Comparison of ENCODE assay signal across 27 cellular contexts in the genomic region with DNA sequence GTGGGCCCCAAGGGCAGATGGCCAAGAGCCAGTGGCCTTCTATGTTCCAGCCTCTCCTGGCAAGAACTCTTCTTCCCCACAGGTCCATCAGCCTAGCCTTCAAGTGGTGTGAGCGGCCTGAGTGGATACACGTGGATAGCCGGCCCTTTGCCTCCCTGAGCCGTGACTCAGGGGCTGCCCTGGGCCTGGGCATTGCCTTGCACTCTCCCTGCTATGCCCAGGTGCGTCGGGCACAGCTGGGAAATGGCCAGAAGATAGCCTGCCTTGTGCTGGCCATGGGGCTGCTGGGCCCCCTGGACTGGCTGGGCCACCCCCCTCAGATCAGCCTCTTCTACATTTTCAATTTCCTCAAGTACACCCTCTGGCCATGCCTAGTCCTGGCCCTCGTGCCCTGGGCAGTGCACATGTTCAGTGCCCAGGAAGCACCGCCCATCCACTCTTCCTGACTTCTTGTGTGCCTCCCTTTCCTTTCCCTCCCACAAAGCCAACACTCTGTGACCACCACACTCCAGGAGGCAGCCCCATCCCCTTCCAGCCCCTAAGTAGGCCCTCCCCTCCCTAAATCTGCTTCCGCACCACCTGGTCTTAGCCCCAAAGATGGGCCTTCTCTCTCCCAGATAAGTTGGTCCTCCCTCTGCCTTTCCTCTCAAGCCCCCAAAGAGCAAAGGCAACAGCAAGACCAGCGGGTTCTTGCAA. TPM values are rescaled to one million over a fixed set of nuclear protein-coding genes. Genes with fewer than 3 reads are reported as not detected.
DNase-seq lines count a peak whose midpoint lies in the region; ATAC-seq and TF ChIP-seq lines count a peak whose summit lies in the region.
"Had no signal": no experiment of that assay in that cellular context is flagged by ENCODE, and none has a peak within 500 bp of the region (broad histone marks: within the 10 kb centered on the region; RNA-seq: fewer than 3 reads in every experiment).

No MANE protein-coding gene starts in this region.

- no peak overlapping the region for H3K4me3 Mint-ChIP-seq in activated naive CD8-positive, alpha-beta T cell
- no peak overlapping the region for H3K4me3 Mint-ChIP-seq in activated naive CD8-positive, alpha-beta T cell treated with anti-CD3 and anti-CD28 coated beads, Interleukin-2, amount 50 U/mL, for 24 hours
- H3K4me3 Mint-ChIP-seq in WTC11, result no peak overlapping the region
- H3K4me3 Mint-ChIP-seq: stimulated activated naive CD8-positive, alpha-beta T cell treated with anti-CD3 and anti-CD28 coated beads, Interleukin-15, Interleukin-2, amounts not matched to agents 100 ng/mL and 50 ng/mL, for 24 hours; T-cell had no signal

- ATAC-seq in activated naive CD8-positive, alpha-beta T cell treated with anti-CD3 and anti-CD28 coated beads, Interleukin-2, amount 50 U/mL, for 24 hours, result no peak
- ATAC-seq in WTC11 (no peak), right lobe of liver (no peak)
- ATAC-seq: left cardiac atrium, T-cell had no signal

- peak overlapping the region; percentile 28 for H3K27ac Mint-ChIP-seq in activated naive CD8-positive, alpha-beta T cell
- no peak overlapping the region for H3K27ac Mint-ChIP-seq in activated naive CD8-positive, alpha-beta T cell treated with anti-CD3 and anti-CD28 coated beads, Interleukin-2, amount 50 U/mL, for 24 hours
- peak overlapping the region; percentile 82 for H3K27ac Mint-ChIP-seq in WTC11
- H3K27ac Mint-ChIP-seq: stimulated activated naive CD8-positive, alpha-beta T cell treated with anti-CD3 and anti-CD28 coated beads, Interleukin-15, Interleukin-2, amounts not matched to agents 100 ng/mL and 50 ng/mL, for 24 hours; T-cell had no signal

- H3K4me1 Mint-ChIP-seq in activated naive CD8-positive, alpha-beta T cell (ENCODE audit: low read depth), result peaks cover 17% of the 10 kb centered on the region
- H3K4me1 Mint-ChIP-seq in activated naive CD8-positive, alpha-beta T cell treated with anti-CD3 and anti-CD28 coated beads, Interleukin-2, amount 50 U/mL, for 24 hours, result peaks cover 18% of the 10 kb centered on the region
- peaks cover 16% of the 10 kb centered on the region for H3K4me1 Mint-ChIP-seq in WTC11

- no peak overlapping the region for H3K4me3 ChIP-seq in right lobe of liver
- H3K4me3 ChIP-seq in thyroid gland (replicated peaks in 1 of 3), result no peak overlapping the region
- H3K4me3 ChIP-seq in lower leg skin (ENCODE audit: low read depth, poor library complexity, severe bottlenecking), result no peak overlapping the region
- H3K4me3 ChIP-seq: GM23248, Peyer's patch, SJCRH30, tibial artery had no signal

- DNase-seq in activated naive CD8-positive, alpha-beta T cell treated with anti-CD3 and anti-CD28 coated beads, Interleukin-2, amount 50 U/mL, for 24 hours, result no peak
- DNase-seq in WTC11 (ENCODE audit: low spot score) (no peak), right lobe of liver (no peak), thyroid gland (peak; percentile 58 to 59), NCI-H748 (lab: John Stamatoyannopoulos, UW; ENCODE audit: unreplicated experiment) (no peak), lower leg skin (ENCODE audit: low spot score in 2 of 2) (no peak), T-helper 2 cell (no peak)
- DNase-seq: activated CD4-positive, alpha-beta T cell treated with anti-CD3 and anti-CD28 coated beads, Interleukin-2, amount 50 U/mL, for 1 hour; activated CD8-positive, alpha-beta memory T cell treated with anti-CD3 and anti-CD28 coated beads, Interleukin-2, amount 50 U/mL, for 48 hours; activated effector memory CD4-positive, alpha-beta T cell treated with Interleukin-2 at 50 U/mL for 16 hours; amniotic stem cell; BE2C; glutamatergic neuron; GM23248; KBM-7; left cardiac atrium; NCI-H1436 treated with DMSO at 0.1 percent for 48 hours; NCI-H510A treated with DMSO at 0.1 percent for 48 hours; NK-92 treated with Interleukin-12 subunit alpha and Interleukin-12 subunit beta, amount 100 ng/mL, for 24 hours; Peyer's patch; SJCRH30; stimulated activated CD4-positive, alpha-beta T cell treated with anti-CD3 and anti-CD28 coated beads, Interleukin-4, amount 100 ng/mL, for 1 hour; T-cell; tibial artery had no signal

- H3K36me3 ChIP-seq in right lobe of liver, result peaks cover 0 to 13% (median 7%) of the 10 kb centered on the region in 4 donors
- H3K36me3 ChIP-seq in thyroid gland, result peaks cover 36 to 47% of the 10 kb centered on the region in 2 donors

- no peaks in the 10 kb centered on the region for H3K9me3 Mint-ChIP-seq in activated naive CD8-positive, alpha-beta T cell (ENCODE audit: low read depth)
- H3K9me3 Mint-ChIP-seq in activated naive CD8-positive, alpha-beta T cell treated with anti-CD3 and anti-CD28 coated beads, Interleukin-2, amount 50 U/mL, for 24 hours, result no peaks in the 10 kb centered on the region
- H3K9me3 Mint-ChIP-seq in WTC11, result no peaks in the 10 kb centered on the region
- H3K9me3 Mint-ChIP-seq: stimulated activated naive CD8-positive, alpha-beta T cell treated with anti-CD3 and anti-CD28 coated beads, Interleukin-15, Interleukin-2, amounts not matched to agents 100 ng/mL and 50 ng/mL, for 24 hours; T-cell had no signal

- no peaks in the 10 kb centered on the region for H3K36me3 Mint-ChIP-seq in activated naive CD8-positive, alpha-beta T cell
- H3K36me3 Mint-ChIP-seq in activated naive CD8-positive, alpha-beta T cell treated with anti-CD3 and anti-CD28 coated beads, Interleukin-2, amount 50 U/mL, for 24 hours (ENCODE audit: low read depth), result peaks cover 2% of the 10 kb centered on the region
- H3K36me3 Mint-ChIP-seq in WTC11, result peaks cover 32% of the 10 kb centered on the region

- H3K27ac ChIP-seq in right lobe of liver, result peak overlapping the region in 2 of 3 donors; percentile 14 to 54
- H3K27ac ChIP-seq in thyroid gland, result no peak overlapping the region
- H3K27ac ChIP-seq: GM23248, Peyer's patch, SJCRH30 had no signal

- no peak for TF ChIP-seq POLR2A in right lobe of liver (IDR thresholded peaks at IDR 0.05)
- TF ChIP-seq POLR2A in thyroid gland (IDR thresholded peaks at IDR 0.05), result no peak
- no peak for TF ChIP-seq POLR2A in lower leg skin (IDR thresholded peaks at IDR 0.05)

- H3K9me3 ChIP-seq in right lobe of liver (no peaks in the 10 kb centered on the region), thyroid gland (no peaks in the 10 kb centered on the region)
- H3K9me3 ChIP-seq: BE2C, neutrophil, Peyer's patch, SJCRH30, tibial artery had no signal

- 76% methylated on average over 3 of the region's 10 CpGs for WGBS in right lobe of liver (ENCODE audit: insufficient coverage, low coverage, low lambda C conversion rate, missing lambda C conversion rate)
- WGBS in thyroid gland, 2 donors, result 67 to 75% methylated on average over 10 of the region's 10 CpGs
- 74 to 76% methylated on average over 9 to 10 of the region's 10 CpGs for WGBS in lower leg skin, 2 donors

- intact Hi-C loops in right lobe of liver (cut with DNase I) (no loop called here), thyroid gland (cut with DNase I) (loop anchor here (10.0 kb wide), 1 partner anchor 49 kb away; a partner anchor contains a TSS), lower leg skin (cut with DNase I; ENCODE audit: low total_unique reads) (no loop called here)

- POLR2A ChIA-PET in WTC11 (lab: Charles Lee), result no interaction called here

- H3K27me3 ChIP-seq in right lobe of liver, result no peaks in the 10 kb centered on the region
- H3K27me3 ChIP-seq in thyroid gland, result no peaks in the 10 kb centered on the region
- H3K27me3 ChIP-seq: BE2C, neutrophil, Peyer's patch, SJCRH30, tibial artery had no signal

- H3K27me3 Mint-ChIP-seq in activated naive CD8-positive, alpha-beta T cell, result no peaks in the 10 kb centered on the region
- no peaks in the 10 kb centered on the region for H3K27me3 Mint-ChIP-seq in activated naive CD8-positive, alpha-beta T cell treated with anti-CD3 and anti-CD28 coated beads, Interleukin-2, amount 50 U/mL, for 24 hours
- no peaks in the 10 kb centered on the region for H3K27me3 Mint-ChIP-seq in WTC11 (ENCODE audit: low read depth)
- H3K27me3 Mint-ChIP-seq: stimulated activated naive CD8-positive, alpha-beta T cell treated with anti-CD3 and anti-CD28 coated beads, Interleukin-15, Interleukin-2, amounts not matched to agents 100 ng/mL and 50 ng/mL, for 24 hours; T-cell had no signal

- CTCF ChIA-PET in WTC11 (lab: Charles Lee), result interaction anchor here (2.1 kb wide), 1 partner anchor 40 kb away, joined by 6 read pairs; no protein-coding TSS in a partner anchor

- TF ChIP-seq CTCF in WTC11 (IDR thresholded peaks at IDR 0.05) (no peak), right lobe of liver (IDR thresholded peaks at IDR 0.05) (no peak), thyroid gland (IDR thresholded peaks at IDR 0.05) (no peak), lower leg skin (IDR thresholded peaks at IDR 0.05) (no peak)

- H3K4me1 ChIP-seq in right lobe of liver, result peaks cover 0 to 25% (median 12%) of the 10 kb centered on the region in 4 donors
- peaks cover 10 to 11% of the 10 kb centered on the region in 2 donors for H3K4me1 ChIP-seq in thyroid gland
- H3K4me1 ChIP-seq: BE2C had no signal

RNA-seq across cellular contexts. Expression of a gene that starts 5.2 kb away (rescaled TPM):
- 121 to 122 TPM (median 121 TPM) in 3 replicates for total RNA-seq in WTC11 (2021)
- total RNA-seq in right lobe of liver, result 10 to 100 TPM in 2 of 6 experiments, 1 to 10 TPM in 4; 5.9 to 24.2 (median 9.9) TPM
- total RNA-seq in thyroid gland, result 100 to 1,000 TPM in 2 of 4 donors, 10 to 100 TPM in 2; 41.4 to 104 (median 80.8) TPM
- total RNA-seq in lower leg skin, result 10 to 100 TPM; 10.9 to 14.8 (median 12.1) TPM

RNA-seq across cellular contexts. Expression of a gene that starts 9.3 kb away (rescaled TPM):
- total RNA-seq in WTC11 (2021), result 96.8 to 102 TPM (median 98.0 TPM) in 3 replicates
- total RNA-seq in right lobe of liver, result 10 to 100 TPM; 24.2 to 30.6 (median 29.4) TPM
- total RNA-seq in thyroid gland, result 10 to 100 TPM; 41.3 to 47.2 (median 43.8) TPM
- 10 to 100 TPM; 15.0 to 31.7 (median 19.0) TPM for total RNA-seq in lower leg skin

RNA-seq across cellular contexts. Expression of a gene that starts 47.7 kb away (rescaled TPM):
- 54.0 to 61.6 TPM (median 59.0 TPM) in 3 replicates for total RNA-seq in WTC11 (2021)
- total RNA-seq in right lobe of liver, result 10 to 100 TPM; 12.0 to 26.4 (median 15.5) TPM
- total RNA-seq in thyroid gland, result 100 to 1,000 TPM in 2 of 4 donors, 10 to 100 TPM in 2; 69.5 to 142 (median 107) TPM
- total RNA-seq in lower leg skin, result 100 to 1,000 TPM; 179 to 208 (median 190) TPM

Comparison
In these comparisons a context has a peak if more than half of its experiments do, and no peak if none do; other contexts are left out.
1. DNase-seq: peak in thyroid gland (2 of 2); none in activated naive CD8-positive, alpha-beta T cell treated with anti-CD3 and anti-CD28 coated beads, Interleukin-2, amount 50 U/mL, for 24 hours (single experiment), WTC11 (single experiment), right lobe of liver (0 of 3), NCI-H748 (single experiment), lower leg skin (0 of 2) and T-helper 2 cell (0 of 5).
2. H3K27ac ChIP-seq: peak in right lobe of liver (2 of 3); none in thyroid gland (0 of 3).